10 cellular contexts compared by ENCODE assay signal in genomic region chr5:2860101-2860500, GRCh38.
"Had no signal": no experiment of that assay in that cellular context is flagged by ENCODE, and none has a peak within 500 bp of the region (broad histone marks: within the 10 kb centered on the region; RNA-seq: fewer than 3 reads in every experiment).

No MANE protein-coding gene starts in this region.

- H3K4me3 ChIP-seq: GM23248, HAP-1 had no signal

- DNase-seq: GM23248, GOT3, H7, HFFc6, KBM-7 had no signal

- H3K36me3 ChIP-seq: HAP-1 had no signal

- ATAC-seq: HCT116, HepG2 had no signal

- H3K9me3 ChIP-seq: HAP-1 had no signal

- H3K4me1 ChIP-seq: HAP-1 had no signal

- H3K27ac ChIP-seq: GM23248, HL-60, KMS-11 had no signal
